Comparison of ENCODE assay signal across 18 cellular contexts in the genomic region with DNA sequence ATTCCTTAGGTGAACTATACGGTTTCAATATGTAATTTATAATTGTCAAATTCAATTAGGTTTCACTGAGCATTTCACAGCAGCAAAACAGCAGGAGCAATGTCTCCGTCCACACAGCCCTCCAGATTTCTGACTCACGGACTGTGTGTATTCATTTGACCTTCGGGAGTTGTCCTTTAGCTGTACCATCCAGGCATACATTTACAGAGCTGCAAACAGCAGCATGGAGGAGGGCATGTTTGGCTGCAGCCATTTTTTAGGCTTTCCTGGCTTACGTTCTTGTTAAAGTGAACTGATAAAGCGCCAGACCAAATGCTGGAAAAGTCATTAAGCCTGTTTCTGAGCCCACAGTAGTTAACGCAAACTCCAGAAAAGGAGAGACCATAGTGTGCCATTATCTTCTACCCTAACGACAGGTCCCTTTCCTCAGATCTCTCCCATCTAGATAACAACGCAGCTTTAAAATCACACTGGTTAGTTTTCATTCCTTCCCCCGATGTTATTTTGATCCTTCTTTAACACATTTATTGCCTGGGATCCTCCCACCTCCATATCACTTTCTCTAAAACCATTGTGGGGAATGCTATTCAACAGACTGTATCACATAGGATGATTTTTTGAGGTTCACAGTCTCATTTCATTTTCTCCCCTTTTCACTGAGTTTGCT. TPM values are rescaled to one million over a fixed set of nuclear protein-coding genes. Genes with fewer than 3 reads are reported as not detected.
"Had no signal": no experiment of that assay in that cellular context is flagged by ENCODE, and none has a peak within 500 bp of the region (broad histone marks: within the 10 kb centered on the region; RNA-seq: fewer than 3 reads in every experiment).

No MANE protein-coding gene starts in this region.

- H3K27ac ChIP-seq: esophagus squamous epithelium, prostate gland had no signal

- ATAC-seq: left ventricle myocardium superior; sciatic nerve; stimulated activated naive CD8-positive, alpha-beta T cell treated with anti-CD3 and anti-CD28 coated beads, Interleukin-15, amount 100 ng/mL, for 72 hours; T-helper 17 cell had no signal

- FAIRE-seq: bronchial epithelial cell, urothelium cell line had no signal

- H3K4me3 ChIP-seq: esophagus squamous epithelium, prostate gland had no signal

- H3K36me3 ChIP-seq: esophagus squamous epithelium, prostate gland had no signal

- DNase-seq: activated CD4-positive, alpha-beta T cell treated with anti-CD3 and anti-CD28 coated beads, Interleukin-2, amount 10 ng/mL, durations not matched to agents 7 days and 5 days; activated CD4-positive, CD25-positive, alpha-beta regulatory T cell; activated CD8-positive, alpha-beta memory T cell treated with anti-CD3 and anti-CD28 coated beads, Interleukin-2, amount 50 U/mL, for 48 hours; activated gamma-delta T cell treated with Interleukin-2 at 50 U/mL for 16 hours; activated naive CD8-positive, alpha-beta T cell treated with anti-CD3 and anti-CD28 coated beads, Interleukin-2, amount 10 ng/mL, durations not matched to agents 7 days and 5 days; esophagus squamous epithelium; foreskin fibroblast; hippocampal formation; left ventricle myocardium superior; mesenchymal stem cell; occipital lobe; stimulated activated CD4-positive, alpha-beta T cell treated with anti-CD3 and anti-CD28 coated beads, Interleukin-1b, Interleukin-23, amount 100 ng/mL, for 48 hours; stimulated activated naive CD8-positive, alpha-beta T cell treated with anti-CD3 and anti-CD28 coated beads, Interleukin-15, amount 100 ng/mL, for 72 hours; T-helper 17 cell had no signal

- H3K9me3 ChIP-seq: esophagus squamous epithelium, prostate gland had no signal

- H3K4me1 ChIP-seq: prostate gland had no signal

RNA-seq across cellular contexts. Expression of gene FOXC1, which starts 18.3 kb away (rescaled TPM):
- total RNA-seq: activated CD4-positive, alpha-beta T cell treated with anti-CD3 and anti-CD28 coated beads, Interleukin-2, amount 10 ng/mL, durations not matched to agents 7 days and 5 days; activated naive CD8-positive, alpha-beta T cell treated with anti-CD3 and anti-CD28 coated beads, Interleukin-2, amount 10 ng/mL, durations not matched to agents 7 days and 5 days had no signal
